17 cellular contexts compared by ENCODE assay signal in the genomic region with DNA sequence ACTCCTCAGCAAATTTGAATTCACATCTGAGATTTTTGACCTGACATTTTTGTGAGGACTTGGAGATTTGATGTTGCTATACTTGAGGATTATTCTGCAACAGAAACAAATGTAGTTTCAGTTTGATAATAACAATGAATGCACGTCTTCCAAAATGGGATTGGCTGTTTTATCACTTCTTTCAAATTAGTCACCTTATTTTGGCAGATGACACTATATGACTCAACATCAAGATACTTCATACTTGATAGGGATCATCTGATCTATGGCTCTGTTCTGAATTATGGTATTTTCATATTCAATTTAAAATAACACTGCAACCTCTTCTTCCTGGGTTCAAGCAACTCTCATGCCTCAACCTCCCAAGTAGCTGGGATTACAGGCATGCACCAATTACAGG. TPM values are rescaled to one million over a fixed set of nuclear protein-coding genes. Genes with fewer than 3 reads are reported as not detected.
A peak's percentile ranks its signal among the peaks of the same experiment; 100 is the strongest.
DNase-seq lines count a peak whose midpoint lies in the region; ATAC-seq lines count a peak whose summit lies in the region.
"Had no signal": no experiment of that assay in that cellular context is flagged by ENCODE, and none has a peak within 500 bp of the region (broad histone marks: within the 10 kb centered on the region; RNA-seq: fewer than 3 reads in every experiment).

No MANE protein-coding gene starts in this region.

- H3K36me3 Mint-ChIP-seq in activated CD8-positive, alpha-beta memory T cell treated with anti-CD3 and anti-CD28 coated beads, Interleukin-2, amount 10 ng/mL, durations not matched to agents 7 days and 5 days, result peaks cover 10% of the 10 kb centered on the region

- H3K27ac ChIP-seq in epithelial cell of prostate, result peak overlapping the region; percentile 92

- CTCF ChIA-PET in activated CD8-positive, alpha-beta memory T cell treated with anti-CD3 and anti-CD28 coated beads, Interleukin-2, amount 10 ng/mL, durations not matched to agents 7 days and 5 days (lab: Charles Lee), result no interaction called here

- no peaks in the 10 kb centered on the region for H3K9me3 Mint-ChIP-seq in activated CD8-positive, alpha-beta memory T cell treated with anti-CD3 and anti-CD28 coated beads, Interleukin-2, amount 10 ng/mL, durations not matched to agents 7 days and 5 days (ENCODE audit: low read depth)
- H3K9me3 Mint-ChIP-seq: stimulated activated naive CD8-positive, alpha-beta T cell treated with anti-CD3 and anti-CD28 coated beads, Interleukin-15, Interleukin-2, amounts not matched to agents 100 ng/mL and 50 ng/mL, for 24 hours; T-cell had no signal

- H3K4me1 Mint-ChIP-seq in activated CD8-positive, alpha-beta memory T cell treated with anti-CD3 and anti-CD28 coated beads, Interleukin-2, amount 10 ng/mL, durations not matched to agents 7 days and 5 days, result peaks cover 11% of the 10 kb centered on the region

- no peak for DNase-seq in activated CD8-positive, alpha-beta memory T cell treated with anti-CD3 and anti-CD28 coated beads, Interleukin-2, amount 10 ng/mL, durations not matched to agents 7 days and 5 days
- no peak for DNase-seq in activated CD8-positive, alpha-beta memory T cell treated with anti-CD3 and anti-CD28 coated beads, Interleukin-2, amount 50 U/mL, for 48 hours
- DNase-seq in RPMI7951 (ENCODE audit: low read depth), result peak; percentile 51
- no peak for DNase-seq in epithelial cell of prostate (ENCODE audit: low read depth, low spot score)
- peak; percentile 35 for DNase-seq in skeletal muscle cell (ENCODE audit: low read depth)
- no peak for DNase-seq in cerebellar cortex (ENCODE audit: low spot score)
- no peak for DNase-seq in NCI-H446 (lab: John Stamatoyannopoulos, UW)
- DNase-seq: amniotic stem cell, KBM-7, kidney, mucosa of descending colon, NCI-H1694 treated with DMSO at 0.1 percent for 48 hours, NCI-H524 treated with DMSO at 0.1 percent for 48 hours, T-cell had no signal

- peak; percentile 42 for ATAC-seq in activated CD8-positive, alpha-beta memory T cell treated with anti-CD3 and anti-CD28 coated beads, Interleukin-2, amount 10 ng/mL, durations not matched to agents 7 days and 5 days
- ATAC-seq in HG03025 (IDR thresholded peaks at IDR 0.05; ENCODE audit: low FRiP score, unreplicated experiment), result no peak
- ATAC-seq: mucosa of descending colon, T-cell had no signal

- H3K4me3 ChIP-seq in skeletal muscle cell (ENCODE audit: low read depth, low read length), result no peak overlapping the region
- H3K4me3 ChIP-seq: mucosa of descending colon, smooth muscle cell had no signal

- no peak overlapping the region for H3K27ac Mint-ChIP-seq in activated CD8-positive, alpha-beta memory T cell treated with anti-CD3 and anti-CD28 coated beads, Interleukin-2, amount 10 ng/mL, durations not matched to agents 7 days and 5 days
- H3K27ac Mint-ChIP-seq: stimulated activated naive CD8-positive, alpha-beta T cell treated with anti-CD3 and anti-CD28 coated beads, Interleukin-15, Interleukin-2, amounts not matched to agents 100 ng/mL and 50 ng/mL, for 24 hours had no signal

- peaks cover 3% of the 10 kb centered on the region for H3K27me3 Mint-ChIP-seq in activated CD8-positive, alpha-beta memory T cell treated with anti-CD3 and anti-CD28 coated beads, Interleukin-2, amount 10 ng/mL, durations not matched to agents 7 days and 5 days
- H3K27me3 Mint-ChIP-seq: stimulated activated naive CD8-positive, alpha-beta T cell treated with anti-CD3 and anti-CD28 coated beads, Interleukin-15, Interleukin-2, amounts not matched to agents 100 ng/mL and 50 ng/mL, for 24 hours had no signal

- no peak overlapping the region for H3K4me3 Mint-ChIP-seq in activated CD8-positive, alpha-beta memory T cell treated with anti-CD3 and anti-CD28 coated beads, Interleukin-2, amount 10 ng/mL, durations not matched to agents 7 days and 5 days
- H3K4me3 Mint-ChIP-seq: stimulated activated naive CD8-positive, alpha-beta T cell treated with anti-CD3 and anti-CD28 coated beads, Interleukin-15, Interleukin-2, amounts not matched to agents 100 ng/mL and 50 ng/mL, for 24 hours; T-cell had no signal

RNA-seq across cellular contexts. Expression of a gene that starts 24.2 kb away (rescaled TPM):
- total RNA-seq in activated CD8-positive, alpha-beta memory T cell treated with anti-CD3 and anti-CD28 coated beads, Interleukin-2, amount 10 ng/mL, durations not matched to agents 7 days and 5 days, result 10 to 100 TPM; 10.6 to 12.2 TPM
- total RNA-seq in RPMI7951 (2014; rRNA removed; shearing (Covaris generic)), result 19.6 and 23.7 TPM in 2 replicates

RNA-seq across cellular contexts. Expression of a gene that starts 32.0 kb away (rescaled TPM):
- 10 to 100 TPM; 19.0 to 24.9 TPM for total RNA-seq in activated CD8-positive, alpha-beta memory T cell treated with anti-CD3 and anti-CD28 coated beads, Interleukin-2, amount 10 ng/mL, durations not matched to agents 7 days and 5 days
- total RNA-seq in RPMI7951 (2014; rRNA removed; shearing (Covaris generic)), result 9.6 and 10.0 TPM in 2 replicates

Comparison
In these comparisons a context has a peak if more than half of its experiments do, and no peak if none do; other contexts are left out.
1. DNase-seq: peak in RPMI7951 (single experiment) and skeletal muscle cell (single experiment); none in activated CD8-positive, alpha-beta memory T cell treated with anti-CD3 and anti-CD28 coated beads, Interleukin-2, amount 10 ng/mL, durations not matched to agents 7 days and 5 days (single experiment), activated CD8-positive, alpha-beta memory T cell treated with anti-CD3 and anti-CD28 coated beads, Interleukin-2, amount 50 U/mL, for 48 hours (single experiment), epithelial cell of prostate (single experiment), cerebellar cortex (single experiment) and NCI-H446 (0 of 2).